ENCODE assay signal across 8 cellular contexts in the genomic region with DNA sequence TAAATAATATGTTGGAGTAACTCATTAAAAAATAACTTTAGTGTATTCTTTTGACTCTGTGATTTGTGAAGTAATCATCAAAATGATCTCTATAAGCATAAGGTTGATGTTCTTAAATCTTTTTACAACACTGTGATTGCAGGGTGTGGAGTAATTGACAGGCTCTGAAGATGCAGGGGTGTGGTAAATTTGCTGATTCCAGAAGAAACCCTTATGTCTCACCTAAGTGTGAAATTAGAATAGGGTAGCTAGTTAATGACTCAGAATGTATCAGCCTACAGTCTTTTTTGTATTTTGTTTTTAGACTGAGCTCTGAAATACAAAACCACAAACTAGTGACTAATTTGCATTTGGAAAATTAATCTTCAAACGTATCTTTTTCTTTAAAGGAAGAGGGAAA. TPM values are rescaled to one million over a fixed set of nuclear protein-coding genes. Genes with fewer than 3 reads are reported as not detected.
DNase-seq lines count a peak whose midpoint lies in the region; ATAC-seq and TF ChIP-seq lines count a peak whose summit lies in the region.

No MANE protein-coding gene starts in this region.

- POLR2A ChIA-PET in T-cell (lab: Charles Lee): interaction anchor here in 1 of 2 donors (0.5 kb wide), 1 partner anchor 57 kb away, joined by 3 read pairs; no protein-coding TSS in a partner anchor

- ATAC-seq in HG02678 (IDR thresholded peaks at IDR 0.05; ENCODE audit: unreplicated experiment): peak; percentile 75
- ATAC-seq in T-cell (replicated peaks in 1 of 4): peak in 3 of 4 experiments; percentile 34 to 52 (median 41)

- H3K4me1 Mint-ChIP-seq in T-cell (peaks cover 71 to 77% (median 74%) of the 10 kb centered on the region in 3 donors), Calu3 (ENCODE audit: low read depth, unreplicated experiment) (peaks cover 17% of the 10 kb centered on the region)

- no peak for TF ChIP-seq CTCF in Calu3 (IDR thresholded peaks at IDR 0.05; ENCODE audit: unreplicated experiment)

- intact Hi-C loops in Calu3 (cut with micrococcal nuclease; ENCODE audit: unreplicated experiment): loop anchor here (10.0 kb wide), 1 partner anchor 175 kb away; no protein-coding TSS in a partner anchor

- peaks cover 12% of the 10 kb centered on the region for H3K36me3 Mint-ChIP-seq in T-cell
- peaks cover 15% of the 10 kb centered on the region for H3K36me3 Mint-ChIP-seq in Calu3 (ENCODE audit: insufficient read depth, unreplicated experiment)

- CTCF ChIA-PET in T-cell (lab: Charles Lee) (no interaction called here), Calu3 (lab: Charles Lee) (interaction anchor here (0.7 kb wide), 1 partner anchor 69 kb away, joined by 3 read pairs; no protein-coding TSS in a partner anchor)

- DNase-seq in activated CD4-positive, alpha-beta T cell treated with anti-CD3 and anti-CD28 coated beads for 4 hours: peak; percentile 16 to 24
- DNase-seq in activated CD4-positive, alpha-beta T cell treated with anti-CD3 and anti-CD28 coated beads, Interleukin-2, amount 50 U/mL, for 4 hours: no peak
- no peak for DNase-seq in T-cell
- peak; percentile 70 for DNase-seq in renal cortical epithelial cell (ENCODE audit: low read depth)
- no peak for DNase-seq in occipital lobe (lab: John Stamatoyannopoulos, UW)
- no peak for DNase-seq in Calu3
- DNase-seq in cerebellum (ENCODE audit: low spot score): no peak

- BruUV-seq in Calu3 (replicated peaks; lab: Mats Ljungman, UMichigan): no TSS peak

- H3K27me3 Mint-ChIP-seq in T-cell: no peaks in the 10 kb centered on the region
- no peaks in the 10 kb centered on the region for H3K27me3 Mint-ChIP-seq in Calu3 (ENCODE audit: unreplicated experiment)

- H3K4me3 Mint-ChIP-seq in T-cell (no peak overlapping the region), Calu3 (ENCODE audit: low read depth, unreplicated experiment) (no peak overlapping the region)

- H3K9me3 Mint-ChIP-seq in T-cell (no peaks in the 10 kb centered on the region), Calu3 (ENCODE audit: low read depth, unreplicated experiment) (no peaks in the 10 kb centered on the region)

- peak overlapping the region in 1 of 2 donors; percentile 43 for H3K27ac Mint-ChIP-seq in T-cell
- no peak overlapping the region for H3K27ac Mint-ChIP-seq in Calu3 (ENCODE audit: unreplicated experiment)

RNA-seq across cellular contexts. Expression of gene PRPF39, which starts 5.9 kb away (rescaled TPM):
- 10 to 100 TPM; 54.4 to 62.5 (median 56.9) TPM for total RNA-seq in T-cell
- total RNA-seq in renal cortical epithelial cell: 25.9 and 40.1 TPM in 2 replicates
- total RNA-seq in occipital lobe: 65.8 TPM
- total RNA-seq in Calu3 (2022): 34.2 and 35.8 TPM in 2 replicates
- total RNA-seq in cerebellum: 67.6 TPM

RNA-seq across cellular contexts. Expression of gene FKBP3, which starts 44.5 kb away (rescaled TPM):
- total RNA-seq in T-cell: 10 to 100 TPM; 33.8 to 49.3 (median 45.2) TPM
- total RNA-seq in renal cortical epithelial cell: 40.6 and 64.9 TPM in 2 replicates
- total RNA-seq in occipital lobe: 97.9 TPM
- total RNA-seq in Calu3 (2022): 68.9 and 72.8 TPM in 2 replicates
- total RNA-seq in cerebellum: 56.7 TPM

RNA-seq across cellular contexts. Expression of gene FANCM, which starts 45.9 kb away (rescaled TPM):
- total RNA-seq in T-cell (10 to 100 TPM in 1 of 5 donors, 1 to 10 TPM in 4; 7.5 to 10.5 (median 8.7) TPM), renal cortical epithelial cell (4.7 and 6.8 TPM in 2 replicates), occipital lobe (12.5 TPM), Calu3 (2022) (11.4 and 14.6 TPM in 2 replicates), cerebellum (19.8 TPM)

Comparison
In these comparisons a context has a peak if more than half of its experiments do, and no peak if none do; other contexts are left out.
1. DNase-seq: peak in activated CD4-positive, alpha-beta T cell treated with anti-CD3 and anti-CD28 coated beads for 4 hours (2 of 2) and renal cortical epithelial cell (single experiment); none in activated CD4-positive, alpha-beta T cell treated with anti-CD3 and anti-CD28 coated beads, Interleukin-2, amount 50 U/mL, for 4 hours (0 of 2), T-cell (0 of 34), occipital lobe (single experiment), Calu3 (single experiment) and cerebellum (single experiment).